ENCODE assay signal across 10 cellular contexts in the genomic region with DNA sequence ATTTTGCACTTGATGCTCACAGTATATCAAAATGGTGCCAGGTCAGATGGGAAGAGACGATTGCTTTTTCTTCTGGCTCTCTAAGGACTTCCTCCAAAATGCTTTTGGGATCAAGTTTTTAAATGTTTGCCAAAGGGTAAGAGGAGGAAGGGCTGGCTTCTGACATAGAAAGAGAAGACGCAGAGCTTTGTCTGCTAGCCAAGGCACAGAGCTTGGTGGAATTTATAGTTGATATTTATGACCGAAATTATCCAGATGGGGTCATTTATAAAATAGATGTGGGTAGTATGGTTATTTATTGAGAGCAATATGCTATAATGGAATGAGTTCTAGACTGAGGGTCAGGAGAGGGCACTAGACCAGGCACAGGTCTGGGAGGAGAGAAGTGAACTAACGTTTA.
"Had no signal": no experiment of that assay in that cellular context is flagged by ENCODE, and none has a peak within 500 bp of the region (broad histone marks: within the 10 kb centered on the region; RNA-seq: fewer than 3 reads in every experiment).

No MANE protein-coding gene starts in this region.

- ATAC-seq: effector memory CD8-positive, alpha-beta T cell; esophagus mucosa; foreskin keratinocyte; gastrocnemius medialis; gastroesophageal sphincter; heart left ventricle; heart right ventricle had no signal

- FAIRE-seq: colon, endothelial cell of umbilical vein, frontal cortex had no signal
